18 cellular contexts compared by ENCODE assay signal in genomic region chr2:191578031-191578430, GRCh38.
DNase-seq lines count a peak whose midpoint lies in the region; TF ChIP-seq lines count a peak whose summit lies in the region.
"Had no signal": no experiment of that assay in that cellular context is flagged by ENCODE, and none has a peak within 500 bp of the region (broad histone marks: within the 10 kb centered on the region; RNA-seq: fewer than 3 reads in every experiment).

No MANE protein-coding gene starts in this region.

- H3K4me2 ChIP-seq in mammary epithelial cell (ENCODE audit: insufficient read depth, low read depth, low read length): no peak overlapping the region
- H3K4me2 ChIP-seq in PC-9: peak overlapping the region; percentile 19; the same call in 1 of the 2 replicates
- H3K4me2 ChIP-seq: GM23338 had no signal

- POLR2A ChIA-PET in PC-9 (lab: Charles Lee; ENCODE audit: unreplicated experiment): interaction anchor here (0.6 to 0.7 kb wide), 2 partner anchors 40 to 60 kb away, joined by 4 read pairs; no protein-coding TSS in a partner anchor

- H2AFZ ChIP-seq in mammary epithelial cell (ENCODE audit: low read depth, low read length): no peak overlapping the region
- H2AFZ ChIP-seq in PC-9: no peak overlapping the region
- H2AFZ ChIP-seq: GM23338 had no signal

- CTCF ChIA-PET in mammary epithelial cell (lab: Charles Lee; ENCODE audit: low non-redundant PET): no interaction called here
- CTCF ChIA-PET in PC-9 (lab: Charles Lee): interaction anchor here (0.7 kb wide), 1 partner anchor 80 kb away, joined by 4 read pairs; no protein-coding TSS in a partner anchor

- H3K27me3 Mint-ChIP-seq in endodermal cell (ENCODE audit: insufficient read depth): peaks cover 6% of the 10 kb centered on the region
- H3K27me3 Mint-ChIP-seq: CD4-positive, CD25-positive, alpha-beta regulatory T cell had no signal

- intact Hi-C loops in mammary epithelial cell (cut with micrococcal nuclease): no loop called here
- intact Hi-C loops in breast epithelium (cut with DNase I; ENCODE audit: low total_unique reads): no loop called here
- intact Hi-C loops in PC-9 (cut with micrococcal nuclease; ENCODE audit: unreplicated experiment): no loop called here
- intact Hi-C loops in prostate gland (cut with DNase I): no loop called here

- dilution Hi-C loops in mammary epithelial cell (cut with HindIII; ENCODE audit: low sequenced_read_pairs): no loop called here

- H3K27me3 ChIP-seq in mammary epithelial cell (ENCODE audit: insufficient read depth, low read length) (no peaks in the 10 kb centered on the region), breast epithelium (no peaks in the 10 kb centered on the region), PC-9 (ENCODE audit: insufficient read depth, low read depth) (no peaks in the 10 kb centered on the region), prostate gland (replicated peaks; ENCODE audit: insufficient read depth) (no peaks in the 10 kb centered on the region), endodermal cell (ENCODE audit: control insufficient read depth, insufficient read depth, low read length, poor library complexity, severe bottlenecking) (peaks cover 34% of the 10 kb centered on the region)
- H3K27me3 ChIP-seq: BE2C had no signal

- H3K79me2 ChIP-seq in mammary epithelial cell (ENCODE audit: insufficient read depth, low read length) (no peaks in the 10 kb centered on the region), PC-9 (ENCODE audit: low read depth) (no peaks in the 10 kb centered on the region)

- H3K4me1 Mint-ChIP-seq in endodermal cell: peaks cover 16% of the 10 kb centered on the region
- H3K4me1 Mint-ChIP-seq: CD8-positive, alpha-beta memory T cell had no signal

- peaks cover 13% of the 10 kb centered on the region for H3F3A ChIP-seq in PC-9 (ENCODE audit: insufficient read depth, low read depth)

- TF ChIP-seq POLR2A in breast epithelium (IDR thresholded peaks at IDR 0.05) (no peak), prostate gland (IDR thresholded peaks at IDR 0.05) (no peak)

- TF ChIP-seq CTCF in mammary epithelial cell (conservative IDR thresholded peaks at IDR 0.05 in 1 of 2, IDR thresholded peaks at IDR 0.05 in 1 of 2; ENCODE audit: extremely low read depth in 1 of 2, insufficient read depth in 1 of 2, low read depth in 1 of 2, low read length in 2 of 2): no peak
- no peak for TF ChIP-seq CTCF in breast epithelium (IDR thresholded peaks at IDR 0.05)
- no peak for TF ChIP-seq CTCF in PC-9 (conservative IDR thresholded peaks at IDR 0.05)
- no peak for TF ChIP-seq CTCF in prostate gland (IDR thresholded peaks at IDR 0.05)
- TF ChIP-seq CTCF in endodermal cell (conservative IDR thresholded peaks at IDR 0.05): no peak

- no peaks in the 10 kb centered on the region for H3K36me3 ChIP-seq in mammary epithelial cell (ENCODE audit: insufficient read depth, low read length)
- no peaks in the 10 kb centered on the region for H3K36me3 ChIP-seq in breast epithelium
- no peaks in the 10 kb centered on the region for H3K36me3 ChIP-seq in PC-9 (ENCODE audit: low read depth)
- no peaks in the 10 kb centered on the region for H3K36me3 ChIP-seq in prostate gland
- no peaks in the 10 kb centered on the region for H3K36me3 ChIP-seq in endodermal cell (ENCODE audit: control insufficient read depth, insufficient read depth, low read length)
- H3K36me3 ChIP-seq: BE2C had no signal

- DNase-seq in mammary epithelial cell: peak; percentile 25
- DNase-seq in breast epithelium (ENCODE audit: low spot score in 2 of 2): no peak
- DNase-seq in PC-9: peak in 1 of 2 experiments; percentile 58
- DNase-seq in epithelial cell of prostate (ENCODE audit: low read depth, low spot score): peak; percentile 27
- peak; percentile 17 for DNase-seq in prostate gland (ENCODE audit: low spot score)
- no peak for DNase-seq in DMS 273 treated with DMSO at 0.1 percent for 48 hours (lab: John Stamatoyannopoulos, UW)
- DNase-seq in endodermal cell: no peak
- no peak for DNase-seq in midbrain (lab: John Stamatoyannopoulos, UW)
- DNase-seq: ACHN; BE2C; C1 segment of cervical spinal cord; CD4-positive, CD25-positive, alpha-beta regulatory T cell; CD8-positive, alpha-beta memory T cell; COR-L47; DMS79 treated with DMSO at 0.1 percent for 48 hours; GF-D8 had no signal

- H3K27ac Mint-ChIP-seq in endodermal cell: no peak overlapping the region
- H3K27ac Mint-ChIP-seq: CD4-positive, CD25-positive, alpha-beta regulatory T cell; CD8-positive, alpha-beta memory T cell; GM23338 had no signal

- in situ Hi-C loops in mammary epithelial cell (cut with MboI; ENCODE audit: low sequenced_read_pairs in 2 of 2): no loop called here

- WGBS in mammary epithelial cell (ENCODE audit: low coverage, missing lambda C conversion rate): 100% methylated on average over 2 of the region's 3 CpGs
- 69% methylated on average over 3 of the region's 3 CpGs for WGBS in prostate gland
- WGBS in endodermal cell (ENCODE audit: insufficient coverage in 1 of 2, insufficient read length in 1 of 2), 2 experiments: 95 to 100% methylated on average over 3 of the region's 3 CpGs

- BruUV-seq in mammary epithelial cell (replicated peaks; lab: Mats Ljungman, UMichigan) (no TSS peak), PC-9 (replicated peaks; lab: Mats Ljungman, UMichigan) (no TSS peak)

- H3K4me3 Mint-ChIP-seq in endodermal cell: no peak overlapping the region
- H3K4me3 Mint-ChIP-seq: CD4-positive, CD25-positive, alpha-beta regulatory T cell; CD8-positive, alpha-beta memory T cell; GM23338 had no signal

- H3K9me3 ChIP-seq in mammary epithelial cell (replicated peaks; ENCODE audit: insufficient read depth, low read length) (no peaks in the 10 kb centered on the region), breast epithelium (no peaks in the 10 kb centered on the region), PC-9 (ENCODE audit: insufficient read depth, low read depth) (no peaks in the 10 kb centered on the region; the same call in 1 of the 2 replicates), prostate gland (no peaks in the 10 kb centered on the region), endodermal cell (ENCODE audit: control insufficient read depth, low read length) (no peaks in the 10 kb centered on the region)
- H3K9me3 ChIP-seq: BE2C had no signal

- H4K20me1 ChIP-seq in mammary epithelial cell (ENCODE audit: insufficient read depth, low read length): no peaks in the 10 kb centered on the region
- no peaks in the 10 kb centered on the region for H4K20me1 ChIP-seq in PC-9 (ENCODE audit: insufficient read depth)

- H3K9ac ChIP-seq in mammary epithelial cell (ENCODE audit: insufficient read depth, low read length) (no peak overlapping the region), endodermal cell (ENCODE audit: extremely low read depth, low read length, poor library complexity, severe bottlenecking) (no peak overlapping the region)

- H3K27ac ChIP-seq in mammary epithelial cell (ENCODE audit: insufficient read depth, low read depth, low read length) (no peak overlapping the region), breast epithelium (no peak overlapping the region), PC-9 (peak overlapping the region; percentile 26; the same call in 1 of the 2 replicates), epithelial cell of prostate (peak overlapping the region; percentile 38), prostate gland (no peak overlapping the region), endodermal cell (ENCODE audit: low read depth, low read length) (no peak overlapping the region)
- H3K27ac ChIP-seq: HL-60 had no signal

- H3K4me1 ChIP-seq in mammary epithelial cell (ENCODE audit: insufficient read depth, low read length): peaks cover 18% of the 10 kb centered on the region
- H3K4me1 ChIP-seq in breast epithelium: no peaks in the 10 kb centered on the region
- peaks cover 36% of the 10 kb centered on the region for H3K4me1 ChIP-seq in PC-9 (replicated peaks; ENCODE audit: insufficient read depth)
- H3K4me1 ChIP-seq in prostate gland (replicated peaks): no peaks in the 10 kb centered on the region
- H3K4me1 ChIP-seq in endodermal cell (ENCODE audit: control insufficient read depth, insufficient read depth, low read length): peaks cover 8% of the 10 kb centered on the region
- H3K4me1 ChIP-seq: BE2C had no signal

- H3K36me3 Mint-ChIP-seq in endodermal cell (ENCODE audit: low read depth): no peaks in the 10 kb centered on the region
- H3K36me3 Mint-ChIP-seq: CD4-positive, CD25-positive, alpha-beta regulatory T cell; CD8-positive, alpha-beta memory T cell had no signal

- no peak overlapping the region for H3K4me3 ChIP-seq in mammary epithelial cell (replicated peaks in 1 of 3; ENCODE audit: insufficient read depth in 1 of 3, low read depth in 2 of 3, low read length in 3 of 3)
- no peak overlapping the region for H3K4me3 ChIP-seq in breast epithelium
- no peak overlapping the region for H3K4me3 ChIP-seq in PC-9
- no peak overlapping the region for H3K4me3 ChIP-seq in prostate gland
- no peak overlapping the region for H3K4me3 ChIP-seq in endodermal cell (ENCODE audit: low read length)
- H3K4me3 ChIP-seq: GM23338 had no signal

- no peaks in the 10 kb centered on the region for H3K9me3 Mint-ChIP-seq in endodermal cell
- H3K9me3 Mint-ChIP-seq: CD8-positive, alpha-beta memory T cell; GM23338 had no signal

- no peaks in the 10 kb centered on the region for H3K9me2 ChIP-seq in PC-9 (ENCODE audit: insufficient read depth)

Comparison
In these comparisons a context has a peak if more than half of its experiments do, and no peak if none do; other contexts are left out.
1. DNase-seq: peak in mammary epithelial cell (single experiment), epithelial cell of prostate (single experiment) and prostate gland (single experiment); none in breast epithelium (0 of 2), DMS 273 treated with DMSO at 0.1 percent for 48 hours (single experiment), endodermal cell (single experiment) and midbrain (single experiment).
2. H3K27ac ChIP-seq: peak in PC-9 (single experiment) and epithelial cell of prostate (single experiment); none in mammary epithelial cell (single experiment), breast epithelium (0 of 2), prostate gland (0 of 2) and endodermal cell (single experiment).